ENCODE assay signal across 26 cellular contexts in genomic region chr3:46585799-46586693, GRCh38. TPM values are rescaled to one million over a fixed set of nuclear protein-coding genes. Genes with fewer than 3 reads are reported as not detected.
A peak's percentile ranks its signal among the peaks of the same experiment; 100 is the strongest.
DNase-seq lines count a peak whose midpoint lies in the region; TF ChIP-seq lines count a peak whose summit lies in the region.
"Had no signal": no experiment of that assay in that cellular context is flagged by ENCODE, and none has a peak within 500 bp of the region (broad histone marks: within the 10 kb centered on the region; RNA-seq: fewer than 3 reads in every experiment).

No MANE protein-coding gene starts in this region.

- H4K8ac ChIP-seq in mesenchymal stem cell (ENCODE audit: low read length): no peak overlapping the region

- 90% methylated on average over 5 of the region's 5 CpGs for WGBS in HUES64
- 88% methylated on average over 4 of the region's 5 CpGs for WGBS in mesenchymal stem cell

- no peak overlapping the region for H2AFZ ChIP-seq in mesenchymal stem cell (ENCODE audit: low read depth, low read length)
- H2AFZ ChIP-seq: GM23248 had no signal

- H3K9me3 ChIP-seq in HUES64 (ENCODE audit: insufficient read depth, low read depth, low read length) (peaks cover 7% of the 10 kb centered on the region; the same call in 1 of the 2 replicates), endocrine pancreas (ENCODE audit: control insufficient read depth, low read length) (no peaks in the 10 kb centered on the region), mesenchymal stem cell (ENCODE audit: control insufficient read depth, low read length) (no peaks in the 10 kb centered on the region)
- H3K9me3 ChIP-seq: BLaER1 had no signal

- H4K91ac ChIP-seq in mesenchymal stem cell (ENCODE audit: low read length): no peak overlapping the region

- no peak overlapping the region for H2AK5ac ChIP-seq in mesenchymal stem cell (ENCODE audit: low read length, severe bottlenecking)

- no peak overlapping the region for H3K14ac ChIP-seq in mesenchymal stem cell (ENCODE audit: low read length in 2 of 2)

- no peak overlapping the region for H2BK15ac ChIP-seq in mesenchymal stem cell (ENCODE audit: low read depth, poor library complexity, severe bottlenecking)

- H3K23ac ChIP-seq in mesenchymal stem cell (ENCODE audit: low read length in 2 of 2): no peak overlapping the region

- H3K36me3 ChIP-seq in HUES64 (ENCODE audit: insufficient read depth, low read length) (peaks cover 45% of the 10 kb centered on the region), endocrine pancreas (ENCODE audit: control insufficient read depth, insufficient read depth, low read length) (no peaks in the 10 kb centered on the region), mesenchymal stem cell (ENCODE audit: control insufficient read depth in 1 of 2, insufficient read depth in 2 of 2, low read depth in 1 of 2, low read length in 2 of 2) (no peaks in the 10 kb centered on the region)
- H3K36me3 ChIP-seq: BLaER1, cardiac muscle cell had no signal

- H3K79me1 ChIP-seq in mesenchymal stem cell (replicated peaks; ENCODE audit: low read length, poor library complexity, severe bottlenecking): no peaks in the 10 kb centered on the region

- H3K4me2 ChIP-seq in mesenchymal stem cell (ENCODE audit: low read length, poor library complexity, severe bottlenecking): peak overlapping the region; percentile 25
- H3K4me2 ChIP-seq: BLaER1 had no signal

- H3K9ac ChIP-seq in HUES64 (ENCODE audit: low read depth, low read length) (no peak overlapping the region), endocrine pancreas (ENCODE audit: control insufficient read depth, insufficient read depth, low read length) (no peak overlapping the region), mesenchymal stem cell (ENCODE audit: low read length) (no peak overlapping the region)
- H3K9ac ChIP-seq: BLaER1, GM23248 had no signal

- H2BK5ac ChIP-seq in mesenchymal stem cell (ENCODE audit: low read depth, low read length, poor library complexity, severe bottlenecking): no peak overlapping the region

- TF ChIP-seq CTCF in 22Rv1 (IDR thresholded peaks at IDR 0.05): no peak

- H2BK120ac ChIP-seq in mesenchymal stem cell (ENCODE audit: low read depth, low read length): no peak overlapping the region

- no peak overlapping the region for H2BK12ac ChIP-seq in mesenchymal stem cell (ENCODE audit: low read length in 2 of 2)

- H3K27me3 ChIP-seq in HUES64 (ENCODE audit: insufficient read depth, low read length) (no peaks in the 10 kb centered on the region; the same call in 1 of the 2 replicates), endocrine pancreas (ENCODE audit: control insufficient read depth, insufficient read depth, low read length) (no peaks in the 10 kb centered on the region), mesenchymal stem cell (ENCODE audit: control insufficient read depth in 1 of 2, insufficient read depth in 1 of 2, low read length in 2 of 2) (peaks cover 0 to 3% of the 10 kb centered on the region in 2 experiments)
- H3K27me3 ChIP-seq: BLaER1, cardiac muscle cell had no signal

- H3K4me3 ChIP-seq in HUES64 (ENCODE audit: low read length): no peak overlapping the region
- H3K4me3 ChIP-seq in endocrine pancreas (ENCODE audit: control insufficient read depth, insufficient read depth, low read length): peak overlapping the region; percentile 8
- no peak overlapping the region for H3K4me3 ChIP-seq in mesenchymal stem cell (ENCODE audit: insufficient read depth in 1 of 2, low read depth in 1 of 2, low read length in 2 of 2)
- H3K4me3 ChIP-seq: BLaER1, cardiac muscle cell, GM23248 had no signal

- H3K4ac ChIP-seq in mesenchymal stem cell (ENCODE audit: low read depth in 1 of 2, low read length in 2 of 2): no peak overlapping the region

- no peak overlapping the region for H3K18ac ChIP-seq in mesenchymal stem cell (ENCODE audit: low read depth in 1 of 2, low read length in 2 of 2)

- peaks cover 5% of the 10 kb centered on the region; the same call in 1 of the 2 replicates for H3K4me1 ChIP-seq in HUES64 (ENCODE audit: insufficient read depth, low read length)
- no peaks in the 10 kb centered on the region for H3K4me1 ChIP-seq in endocrine pancreas (ENCODE audit: control insufficient read depth, insufficient read depth, low read length)
- peaks cover 6% of the 10 kb centered on the region for H3K4me1 ChIP-seq in mesenchymal stem cell (ENCODE audit: control insufficient read depth, insufficient read depth, low read depth, low read length)
- H3K4me1 ChIP-seq: BLaER1 had no signal

- DNase-seq in mesenchymal stem cell (no peak), NCI-H2171 (lab: John Stamatoyannopoulos, UW) (no peak), AG08396 (ENCODE audit: low spot score) (no peak), NCI-H82 (lab: John Stamatoyannopoulos, UW) (no peak), caudate nucleus (lab: John Stamatoyannopoulos, UW) (no peak)
- DNase-seq: activated CD4-positive, alpha-beta memory T cell treated with anti-CD3 and anti-CD28 coated beads, Interleukin-2, amount 10 ng/mL, durations not matched to agents 7 days and 5 days; activated naive CD4-positive, alpha-beta T cell; activated T-cell treated with anti-CD3 and anti-CD28 coated beads for 4 hours; amniotic stem cell; foreskin melanocyte; GF-D8; GM23248; hippocampal formation; islet precursor cell; NCI-H1930; NCI-H446; RPMI8226; substantia nigra; T1000 had no signal

- H3K27ac ChIP-seq in 22Rv1 (peak overlapping the region; percentile 54), HUES64 (ENCODE audit: low read depth, low read length) (peak overlapping the region; percentile 58; the same call in 1 of the 2 replicates), mesenchymal stem cell (ENCODE audit: low read length, poor library complexity, severe bottlenecking) (no peak overlapping the region), caudate nucleus (ENCODE audit: low read depth, low read length) (no peak overlapping the region)
- H3K27ac ChIP-seq: BLaER1, cardiac muscle cell, GM23248, HL-60 had no signal

RNA-seq across cellular contexts. Expression of gene LRRC2, which starts 19.9 kb away (rescaled TPM):
- polyA plus RNA-seq in HUES64 (2013, experiment 1 of 2): 2.2 TPM
- polyA plus RNA-seq in HUES64 (2013, experiment 2 of 2): 1.4 TPM
- 0.43 TPM for polyA plus RNA-seq in mesenchymal stem cell (2013, experiment 1 of 2)
- 0.47 TPM for polyA plus RNA-seq in mesenchymal stem cell (2013, experiment 2 of 2)

RNA-seq across cellular contexts. Expression of gene FAM240A, which starts 26.3 kb away (rescaled TPM):
- not detected for polyA plus RNA-seq in HUES64 (2013, experiment 1 of 2)
- not detected for polyA plus RNA-seq in HUES64 (2013, experiment 2 of 2)
- polyA plus RNA-seq in mesenchymal stem cell (2013, experiment 1 of 2): not detected
- not detected for polyA plus RNA-seq in mesenchymal stem cell (2013, experiment 2 of 2)
- polyA plus RNA-seq: cardiac muscle cell, esophagus, GM23248 had no signal

Comparison
In these comparisons a context has a peak if more than half of its experiments do, and no peak if none do; other contexts are left out.
1. H3K27ac ChIP-seq: peak in 22Rv1 (single experiment) and HUES64 (single experiment); none in mesenchymal stem cell (single experiment) and caudate nucleus (single experiment).